Comparison of ENCODE assay signal across 10 cellular contexts in genomic region chr4:10460313-10461047, GRCh38. TPM values are rescaled to one million over a fixed set of nuclear protein-coding genes. Genes with fewer than 3 reads are reported as not detected.
DNase-seq lines count a peak whose midpoint lies in the region; ATAC-seq and TF ChIP-seq lines count a peak whose summit lies in the region.
"Had no signal": no experiment of that assay in that cellular context is flagged by ENCODE, and none has a peak within 500 bp of the region (broad histone marks: within the 10 kb centered on the region; RNA-seq: fewer than 3 reads in every experiment).

No MANE protein-coding gene starts in this region.

- no peaks in the 10 kb centered on the region for H3K9me3 Mint-ChIP-seq in activated CD4-positive, alpha-beta memory T cell treated with anti-CD3 and anti-CD28 coated beads for 36 hours
- peaks cover 10% of the 10 kb centered on the region for H3K9me3 Mint-ChIP-seq in glutamatergic neuron (ENCODE audit: unreplicated experiment)

- no peak for TF ChIP-seq CTCF in glutamatergic neuron (IDR thresholded peaks at IDR 0.05; ENCODE audit: partially characterized antibody, unreplicated experiment)
- TF ChIP-seq CTCF in right lobe of liver (IDR thresholded peaks at IDR 0.05), result no peak

- CTCF ChIA-PET in activated CD4-positive, alpha-beta memory T cell treated with anti-CD3 and anti-CD28 coated beads for 36 hours (lab: Charles Lee), result interaction anchor here (0.8 to 2.7 kb wide), 25 partner anchors 8 to 769 kb away, joined by 3 to 29 read pairs (median 4); no protein-coding TSS in a partner anchor

- H3K4me1 Mint-ChIP-seq in activated CD4-positive, alpha-beta memory T cell treated with anti-CD3 and anti-CD28 coated beads for 36 hours (ENCODE audit: low read depth), result peaks cover 31% of the 10 kb centered on the region
- peaks cover 4% of the 10 kb centered on the region for H3K4me1 Mint-ChIP-seq in glutamatergic neuron (ENCODE audit: low read depth, unreplicated experiment)

- TF ChIP-seq POLR2A in right lobe of liver (IDR thresholded peaks at IDR 0.05), result no peak

- H3K27ac Mint-ChIP-seq in activated CD4-positive, alpha-beta memory T cell treated with anti-CD3 and anti-CD28 coated beads for 36 hours, result no peak overlapping the region
- H3K27ac Mint-ChIP-seq in glutamatergic neuron (ENCODE audit: unreplicated experiment), result peak overlapping the region; percentile 53

- POLR2A ChIA-PET in activated CD4-positive, alpha-beta memory T cell treated with anti-CD3 and anti-CD28 coated beads for 36 hours (lab: Charles Lee), result interaction anchor here (0.6 to 2.0 kb wide), 2 partner anchors 343 to 1020 kb away, joined by 3 to 9 read pairs; partner anchors contain the start of gene WDR1

- H3K4me1 ChIP-seq in right lobe of liver, result no peaks in the 10 kb centered on the region

- H3K9me3 ChIP-seq in right lobe of liver, result no peaks in the 10 kb centered on the region
- H3K9me3 ChIP-seq: neutrophil had no signal

- no peaks in the 10 kb centered on the region for H3K36me3 ChIP-seq in right lobe of liver
- H3K36me3 ChIP-seq: neutrophil had no signal

- intact Hi-C loops in activated CD4-positive, alpha-beta memory T cell treated with anti-CD3 and anti-CD28 coated beads for 36 hours (cut with micrococcal nuclease), result loop anchor here (1.0 to 5.0 kb wide), 6 partner anchors 78 to 344 kb away; partner anchors contain the start of gene WDR1
- intact Hi-C loops in right lobe of liver (cut with DNase I), result no loop called here

- no peak overlapping the region for H3K4me3 ChIP-seq in right lobe of liver

- WGBS in right lobe of liver (ENCODE audit: insufficient coverage, low coverage, low lambda C conversion rate, missing lambda C conversion rate), result 68% methylated on average over 9 of the region's 11 CpGs

- H3K27ac ChIP-seq in right lobe of liver, result no peak overlapping the region
- H3K27ac ChIP-seq: neutrophil had no signal

- peaks cover 0 to 13% of the 10 kb centered on the region in 2 donors for H3K27me3 ChIP-seq in right lobe of liver

- H3K4me3 Mint-ChIP-seq in activated CD4-positive, alpha-beta memory T cell treated with anti-CD3 and anti-CD28 coated beads for 36 hours, result peak overlapping the region; percentile 30
- H3K4me3 Mint-ChIP-seq in glutamatergic neuron (ENCODE audit: unreplicated experiment), result peak overlapping the region; percentile 46

- H3K36me3 Mint-ChIP-seq in activated CD4-positive, alpha-beta memory T cell treated with anti-CD3 and anti-CD28 coated beads for 36 hours, result peaks cover 4% of the 10 kb centered on the region
- H3K36me3 Mint-ChIP-seq in glutamatergic neuron (ENCODE audit: unreplicated experiment), result peaks cover 22% of the 10 kb centered on the region

- no peak for ATAC-seq in HG02970 (IDR thresholded peaks at IDR 0.05; ENCODE audit: low FRiP score, unreplicated experiment)
- ATAC-seq in right lobe of liver, result no peak

- peak; percentile 13 for DNase-seq in activated T-cell treated with anti-CD3 and anti-CD28 coated beads for 24 hours (ENCODE audit: low read depth)
- DNase-seq in activated T-cell treated with anti-CD3 and anti-CD28 coated beads for 4 hours, result no peak
- DNase-seq in activated CD4-positive, alpha-beta memory T cell treated with anti-CD3 and anti-CD28 coated beads for 36 hours, result peak; percentile 79
- no peak for DNase-seq in glutamatergic neuron
- peak; percentile 66 for DNase-seq in stimulated activated CD8-positive, alpha-beta memory T cell treated with anti-CD3 and anti-CD28 coated beads, Interleukin-4, amount 100 ng/mL, for 48 hours
- no peak for DNase-seq in right lobe of liver
- no peak for DNase-seq in cortex of kidney (lab: John Stamatoyannopoulos, UW)
- DNase-seq: NCI-H524 had no signal

- H3K27me3 Mint-ChIP-seq in activated CD4-positive, alpha-beta memory T cell treated with anti-CD3 and anti-CD28 coated beads for 36 hours, result peaks cover 33% of the 10 kb centered on the region
- H3K27me3 Mint-ChIP-seq in glutamatergic neuron (ENCODE audit: unreplicated experiment), result peaks cover 26% of the 10 kb centered on the region

RNA-seq across cellular contexts. Expression of gene ZNF518B, which starts 3.3 kb away (rescaled TPM):
- 10 to 100 TPM; 14.3 to 14.7 TPM for total RNA-seq in activated CD4-positive, alpha-beta memory T cell treated with anti-CD3 and anti-CD28 coated beads for 36 hours
- total RNA-seq in glutamatergic neuron (ENCODE audit: unreplicated experiment) (41.3 TPM), right lobe of liver (1 to 10 TPM; 2.2 to 8.0 (median 4.4) TPM)

Comparison
In these comparisons a context has a peak if more than half of its experiments do, and no peak if none do; other contexts are left out.
1. DNase-seq: peak in activated T-cell treated with anti-CD3 and anti-CD28 coated beads for 24 hours (single experiment), activated CD4-positive, alpha-beta memory T cell treated with anti-CD3 and anti-CD28 coated beads for 36 hours (single experiment) and stimulated activated CD8-positive, alpha-beta memory T cell treated with anti-CD3 and anti-CD28 coated beads, Interleukin-4, amount 100 ng/mL, for 48 hours (single experiment); none in activated T-cell treated with anti-CD3 and anti-CD28 coated beads for 4 hours (single experiment), glutamatergic neuron (single experiment), right lobe of liver (0 of 3) and cortex of kidney (single experiment).